ENCODE assay signal across 10 cellular contexts in genomic region chr2:237688081-237688480, GRCh38.
DNase-seq lines count a peak whose midpoint lies in the region; ATAC-seq and TF ChIP-seq lines count a peak whose summit lies in the region.
"Had no signal": no experiment of that assay in that cellular context is flagged by ENCODE, and none has a peak within 500 bp of the region (broad histone marks: within the 10 kb centered on the region; RNA-seq: fewer than 3 reads in every experiment).

No MANE protein-coding gene starts in this region.

- H3K9ac ChIP-seq in GM23248 (peak overlapping the region; percentile 88), skeletal muscle tissue (ENCODE audit: low read depth in 1 of 3, low read length in 3 of 3) (peak overlapping the region in 2 of 3 donors; percentile 35 to 61)

- H2AFZ ChIP-seq in GM23248 = no peak overlapping the region

- H3K27me3 ChIP-seq in GM23248 (replicated peaks; ENCODE audit: insufficient read depth) (no peaks in the 10 kb centered on the region), right atrium auricular region (no peaks in the 10 kb centered on the region), skeletal muscle tissue (ENCODE audit: control insufficient read depth in 3 of 3, insufficient read depth in 3 of 3, low read length in 3 of 3) (no peaks in the 10 kb centered on the region)
- H3K27me3 ChIP-seq: cardiac muscle cell had no signal

- H3K4me3 ChIP-seq in GM23248 (peak overlapping the region; percentile 43), right atrium auricular region (no peak overlapping the region), skeletal muscle tissue (ENCODE audit: low read length in 3 of 3) (no peak overlapping the region)
- H3K4me3 ChIP-seq: cardiac muscle cell had no signal

- in situ Hi-C loops in GM23248 (cut with MboI) = no loop called here

- H3K27me3 Mint-ChIP-seq in activated CD8-positive, alpha-beta T cell treated with anti-CD3 and anti-CD28 coated beads, Interleukin-2, amount 10 ng/mL, durations not matched to agents 7 days and 5 days (ENCODE audit: low read depth) = no peaks in the 10 kb centered on the region

- peaks cover 33% of the 10 kb centered on the region for H3F3A ChIP-seq in GM23248 (ENCODE audit: insufficient read depth)

- H3K27ac Mint-ChIP-seq in activated CD8-positive, alpha-beta T cell treated with anti-CD3 and anti-CD28 coated beads, Interleukin-2, amount 10 ng/mL, durations not matched to agents 7 days and 5 days = peak overlapping the region; percentile 99

- 0% methylated on average over 1 of the region's 1 CpG for WGBS in GM23248 (ENCODE audit: low coverage in 1 of 2, low lambda C conversion rate in 2 of 2, missing lambda C conversion rate in 2 of 2), 2 experiments

- H3K4me1 ChIP-seq in GM23248 (ENCODE audit: insufficient read depth) (peaks cover 33% of the 10 kb centered on the region), right atrium auricular region (peaks cover 0 to 58% of the 10 kb centered on the region in 2 donors), skeletal muscle tissue (ENCODE audit: control insufficient read depth in 3 of 3, insufficient read depth in 3 of 3, low read length in 3 of 3) (peaks cover 50 to 55% (median 54%) of the 10 kb centered on the region in 3 donors)

- H3K79me2 ChIP-seq in GM23248 (ENCODE audit: insufficient read depth) = peaks cover 29% of the 10 kb centered on the region

- H3K9me3 Mint-ChIP-seq in activated CD8-positive, alpha-beta T cell treated with anti-CD3 and anti-CD28 coated beads, Interleukin-2, amount 10 ng/mL, durations not matched to agents 7 days and 5 days (ENCODE audit: insufficient read depth) = no peaks in the 10 kb centered on the region

- no peaks in the 10 kb centered on the region for H3K9me2 ChIP-seq in GM23248 (ENCODE audit: insufficient read depth)

- H4K20me1 ChIP-seq in GM23248 (ENCODE audit: insufficient read depth) = no peaks in the 10 kb centered on the region

- ATAC-seq in activated CD8-positive, alpha-beta T cell treated with anti-CD3 and anti-CD28 coated beads, Interleukin-2, amount 10 ng/mL, durations not matched to agents 7 days and 5 days = no peak

- peaks cover 58% of the 10 kb centered on the region for H3K4me1 Mint-ChIP-seq in activated CD8-positive, alpha-beta T cell treated with anti-CD3 and anti-CD28 coated beads, Interleukin-2, amount 10 ng/mL, durations not matched to agents 7 days and 5 days (ENCODE audit: low read depth)

- TF ChIP-seq CTCF in right atrium auricular region (IDR thresholded peaks at IDR 0.05) = no peak

- POLR2A ChIA-PET in activated CD8-positive, alpha-beta T cell treated with anti-CD3 and anti-CD28 coated beads, Interleukin-2, amount 10 ng/mL, durations not matched to agents 7 days and 5 days (lab: Charles Lee) = interaction anchor here (1.1 to 9.7 kb wide), 2 partner anchors 13 to 44 kb away, joined by 4 to 199 read pairs; no protein-coding TSS in a partner anchor

- DNase-seq in GM23248 = no peak
- no peak for DNase-seq in activated CD8-positive, alpha-beta T cell treated with anti-CD3 and anti-CD28 coated beads, Interleukin-2, amount 10 ng/mL, durations not matched to agents 7 days and 5 days
- DNase-seq in right atrium auricular region (ENCODE audit: low spot score) = no peak
- no peak for DNase-seq in NCI-H1092 treated with DMSO at 0.1 percent for 48 hours (lab: John Stamatoyannopoulos, UW)
- no peak for DNase-seq in A172 (ENCODE audit: low spot score)
- no peak for DNase-seq in EL
- DNase-seq in NCI-H2029 treated with DMSO at 0.1 percent for 48 hours (lab: John Stamatoyannopoulos, UW) = no peak
- DNase-seq: NCI-H2227 treated with DMSO at 0.1 percent for 48 hours had no signal

- H3K27ac ChIP-seq in GM23248 = peak overlapping the region; percentile 99
- H3K27ac ChIP-seq in right atrium auricular region = peak overlapping the region; percentile 85 to 93
- peak overlapping the region; percentile 80 for H3K27ac ChIP-seq in skeletal muscle tissue (ENCODE audit: low read depth, low read length)
- H3K27ac ChIP-seq: cardiac muscle cell had no signal

- H3K36me3 ChIP-seq in GM23248 (ENCODE audit: low read depth) (no peaks in the 10 kb centered on the region), right atrium auricular region (no peaks in the 10 kb centered on the region), skeletal muscle tissue (ENCODE audit: control insufficient read depth in 3 of 3, insufficient read depth in 3 of 3, low read length in 3 of 3) (peaks cover 0 to 3% (median 0%) of the 10 kb centered on the region in 3 donors)
- H3K36me3 ChIP-seq: cardiac muscle cell had no signal

- H3K4me2 ChIP-seq in GM23248 (ENCODE audit: unreplicated experiment) = peak overlapping the region; percentile 70

- peak overlapping the region; percentile 57 for H3K4me3 Mint-ChIP-seq in activated CD8-positive, alpha-beta T cell treated with anti-CD3 and anti-CD28 coated beads, Interleukin-2, amount 10 ng/mL, durations not matched to agents 7 days and 5 days

- CTCF ChIA-PET in activated CD8-positive, alpha-beta T cell treated with anti-CD3 and anti-CD28 coated beads, Interleukin-2, amount 10 ng/mL, durations not matched to agents 7 days and 5 days (lab: Charles Lee) = interaction anchor here (1.2 to 9.7 kb wide), 8 partner anchors 9 to 116 kb away, joined by 3 to 202 read pairs (median 8); no protein-coding TSS in a partner anchor

- H3K36me3 Mint-ChIP-seq in activated CD8-positive, alpha-beta T cell treated with anti-CD3 and anti-CD28 coated beads, Interleukin-2, amount 10 ng/mL, durations not matched to agents 7 days and 5 days (ENCODE audit: low read depth) = peaks cover 6% of the 10 kb centered on the region

- no peaks in the 10 kb centered on the region for H3K9me3 ChIP-seq in GM23248 (ENCODE audit: low read depth)
- H3K9me3 ChIP-seq in right atrium auricular region = no peaks in the 10 kb centered on the region
- no peaks in the 10 kb centered on the region for H3K9me3 ChIP-seq in skeletal muscle tissue (ENCODE audit: control insufficient read depth in 3 of 3, low read length in 3 of 3)
